ENCODE assay signal across 1 cellular context in the genomic region with DNA sequence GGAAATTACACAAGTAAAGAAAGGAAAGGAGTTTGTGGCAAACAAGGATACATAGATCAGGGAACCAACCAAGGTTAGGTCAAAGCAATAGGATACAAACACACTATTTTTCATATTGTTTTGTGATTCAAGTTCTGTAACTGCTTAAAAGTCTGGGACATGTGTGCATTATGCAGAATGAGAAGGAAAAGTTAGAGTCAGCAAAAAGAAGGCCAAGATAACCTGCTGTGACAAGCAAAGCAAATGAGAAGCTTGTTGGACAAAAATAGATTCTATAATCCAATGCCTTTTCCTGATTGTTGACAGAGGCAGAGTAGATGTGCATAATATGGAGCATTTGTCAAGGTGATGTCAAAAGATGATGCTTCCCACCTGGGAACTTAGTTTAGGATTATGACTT.
TF ChIP-seq lines count a peak whose summit lies in the region.

No MANE protein-coding gene starts in this region.

TF ChIP-seq in HepG2, 621 proteins besides CTCF, POLR2A, EP300 and RAD21 (continued from another document):
- TF ChIP-seq, protein P1, sequence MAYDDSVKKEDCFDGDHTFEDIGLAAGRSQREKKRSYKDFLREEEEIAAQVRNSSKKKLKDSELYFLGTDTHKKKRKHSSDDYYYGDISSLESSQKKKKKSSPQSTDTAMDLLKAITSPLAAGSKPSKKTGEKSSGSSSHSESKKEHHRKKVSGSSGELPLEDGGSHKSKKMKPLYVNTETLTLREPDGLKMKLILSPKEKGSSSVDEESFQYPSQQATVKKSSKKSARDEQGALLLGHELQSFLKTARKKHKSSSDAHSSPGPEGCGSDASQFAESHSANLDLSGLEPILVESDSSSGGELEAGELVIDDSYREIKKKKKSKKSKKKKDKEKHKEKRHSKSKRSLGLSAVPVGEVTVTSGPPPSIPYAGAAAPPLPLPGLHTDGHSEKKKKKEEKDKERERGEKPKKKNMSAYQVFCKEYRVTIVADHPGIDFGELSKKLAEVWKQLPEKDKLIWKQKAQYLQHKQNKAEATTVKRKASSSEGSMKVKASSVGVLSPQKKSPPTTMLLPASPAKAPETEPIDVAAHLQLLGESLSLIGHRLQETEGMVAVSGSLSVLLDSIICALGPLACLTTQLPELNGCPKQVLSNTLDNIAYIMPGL (CRISPR knock-in tag; IDR thresholded peaks at IDR 0.05; ENCODE audit: borderline replicate concordance in 1 of 2, low read depth in 1 of 2): no peak
